In the genomic region with DNA sequence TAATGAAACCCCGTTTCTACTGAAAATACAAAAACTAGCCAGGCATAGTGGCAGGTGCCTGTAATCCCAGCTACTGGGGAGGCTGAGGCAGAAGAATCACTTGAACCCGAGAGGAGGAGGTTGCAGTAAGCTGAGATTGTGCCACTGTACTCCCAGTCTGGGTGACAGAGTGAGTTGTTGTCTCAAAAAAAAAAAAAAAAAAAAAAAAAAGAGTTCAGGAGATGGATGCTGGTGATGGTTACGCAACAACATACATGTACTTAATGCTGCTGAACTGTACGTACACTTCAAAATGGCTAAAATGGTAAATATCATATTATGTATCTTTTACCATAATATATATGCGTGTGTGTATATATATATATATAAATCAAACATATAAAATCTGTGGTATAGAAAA, we compare ENCODE assay signal across 15 cellular contexts. TPM values are rescaled to one million over a fixed set of nuclear protein-coding genes. Genes with fewer than 3 reads are reported as not detected.
DNase-seq lines count a peak whose midpoint lies in the region; ATAC-seq and TF ChIP-seq lines count a peak whose summit lies in the region.
"Had no signal": no experiment of that assay in that cellular context is flagged by ENCODE, and none has a peak within 500 bp of the region (broad histone marks: within the 10 kb centered on the region; RNA-seq: fewer than 3 reads in every experiment).

No MANE protein-coding gene starts in this region.

- H3K36me3 Mint-ChIP-seq in activated naive CD8-positive, alpha-beta T cell treated with anti-CD3 and anti-CD28 coated beads for 36 hours = peaks cover 32% of the 10 kb centered on the region

- H3K27me3 Mint-ChIP-seq in activated naive CD8-positive, alpha-beta T cell treated with anti-CD3 and anti-CD28 coated beads for 36 hours = no peaks in the 10 kb centered on the region

- ATAC-seq in Right ventricle myocardium inferior = no peak
- ATAC-seq in gastroesophageal sphincter = no peak
- ATAC-seq: activated T-cell treated with anti-CD3 and anti-CD28 coated beads, Interleukin-2, amount 50 U/mL, for 72 hours had no signal

- H3K4me1 ChIP-seq in left ventricle myocardium inferior (peaks cover 100% of the 10 kb centered on the region), gastroesophageal sphincter (peaks cover 19 to 99% (median 79%) of the 10 kb centered on the region in 3 donors), uterus (peaks cover 20 to 67% of the 10 kb centered on the region in 2 donors)

- H3K9me3 ChIP-seq in left ventricle myocardium inferior (replicated peaks) (no peaks in the 10 kb centered on the region), gastroesophageal sphincter (no peaks in the 10 kb centered on the region), uterus (no peaks in the 10 kb centered on the region)

- H3K27ac ChIP-seq in left ventricle myocardium inferior (replicated peaks) = peak overlapping the region; percentile 88
- H3K27ac ChIP-seq in gastroesophageal sphincter = peak overlapping the region; percentile 90 to 99 (median 94)
- H3K27ac ChIP-seq in uterus = peak overlapping the region; percentile 93 to 95
- H3K27ac ChIP-seq: C4-2B, VCaP had no signal

- DNase-seq in left ventricle myocardium inferior (no peak), Right ventricle myocardium inferior (ENCODE audit: missing footprints) (no peak), uterus (no peak), NCI-H524 treated with DMSO at 0.1 percent for 48 hours (lab: John Stamatoyannopoulos, UW) (no peak), ecto neural progenitor cell (ENCODE audit: low spot score) (no peak), occipital lobe (lab: John Stamatoyannopoulos, UW) (no peak)
- DNase-seq in activated naive CD8-positive, alpha-beta T cell treated with anti-CD3 and anti-CD28 coated beads for 36 hours = no peak
- DNase-seq: activated T-cell treated with anti-CD3 and anti-CD28 coated beads, Interleukin-2, amount 50 U/mL, for 72 hours; effector CD4-positive, alpha-beta T cell; NCI-H187 treated with DMSO at 0.1 percent for 48 hours; OCI-M1 had no signal

- H3K27me3 ChIP-seq in left ventricle myocardium inferior (ENCODE audit: low read depth) (no peaks in the 10 kb centered on the region), gastroesophageal sphincter (no peaks in the 10 kb centered on the region), uterus (no peaks in the 10 kb centered on the region)

- H3K27ac Mint-ChIP-seq in activated naive CD8-positive, alpha-beta T cell treated with anti-CD3 and anti-CD28 coated beads for 36 hours = peak overlapping the region; percentile 87

- peaks cover 92% of the 10 kb centered on the region for H3K4me1 Mint-ChIP-seq in activated naive CD8-positive, alpha-beta T cell treated with anti-CD3 and anti-CD28 coated beads for 36 hours

- intact Hi-C loops in left ventricle myocardium inferior (cut with micrococcal nuclease) = no loop called here
- intact Hi-C loops in Right ventricle myocardium inferior (cut with DNase I) = no loop called here
- intact Hi-C loops in uterus (cut with DNase I; ENCODE audit: low total_unique reads) = no loop called here

- H3K36me3 ChIP-seq in left ventricle myocardium inferior (no peaks in the 10 kb centered on the region), gastroesophageal sphincter (no peaks in the 10 kb centered on the region), uterus (no peaks in the 10 kb centered on the region)

- H3K4me3 Mint-ChIP-seq in activated naive CD8-positive, alpha-beta T cell treated with anti-CD3 and anti-CD28 coated beads for 36 hours = no peak overlapping the region
- H3K4me3 Mint-ChIP-seq: neural crest cell had no signal

- TF ChIP-seq CTCF in left ventricle myocardium inferior (IDR thresholded peaks at IDR 0.05; ENCODE audit: borderline replicate concordance) = no peak
- TF ChIP-seq CTCF in gastroesophageal sphincter (IDR thresholded peaks at IDR 0.05) = no peak
- no peak for TF ChIP-seq CTCF in uterus (IDR thresholded peaks at IDR 0.05)

- WGBS in gastroesophageal sphincter (ENCODE audit: low coverage in 1 of 2), 2 donors = 35 to 66% methylated on average over 2 to 3 of the region's 5 CpGs

- no peak for TF ChIP-seq EP300 in gastroesophageal sphincter (IDR thresholded peaks at IDR 0.05)

- H3K4me3 ChIP-seq in left ventricle myocardium inferior = no peak overlapping the region
- no peak overlapping the region for H3K4me3 ChIP-seq in gastroesophageal sphincter
- no peak overlapping the region for H3K4me3 ChIP-seq in uterus

- peaks cover 2% of the 10 kb centered on the region for H3K9me3 Mint-ChIP-seq in activated naive CD8-positive, alpha-beta T cell treated with anti-CD3 and anti-CD28 coated beads for 36 hours
- H3K9me3 Mint-ChIP-seq: activated T-cell treated with anti-CD3 and anti-CD28 coated beads, Interleukin-2, amount 50 U/mL, for 72 hours; neural crest cell had no signal

- TF ChIP-seq POLR2A in gastroesophageal sphincter (IDR thresholded peaks at IDR 0.05) = no peak
- no peak for TF ChIP-seq POLR2A in uterus (IDR thresholded peaks at IDR 0.05)

RNA-seq across cellular contexts. Expression of gene ACTN1, which starts 29.0 kb away (rescaled TPM):
- total RNA-seq in left ventricle myocardium inferior (75.4 TPM), Right ventricle myocardium inferior (136 TPM), gastroesophageal sphincter (1,000 to 10,000 TPM in 2 of 4 donors, 100 to 1,000 TPM in 2; 776 to 1,910 (median 969) TPM), uterus (100 to 1,000 TPM; 147 to 538 (median 343) TPM), occipital lobe (12.2 TPM)
- total RNA-seq in activated naive CD8-positive, alpha-beta T cell treated with anti-CD3 and anti-CD28 coated beads for 36 hours = 100 to 1,000 TPM; 171 to 177 TPM
